ENCODE assay signal across 14 cellular contexts in genomic region chr1:226790545-226791181, GRCh38. TPM values are rescaled to one million over a fixed set of nuclear protein-coding genes. Genes with fewer than 3 reads are reported as not detected.
DNase-seq lines count a peak whose midpoint lies in the region; ATAC-seq, FAIRE-seq and TF ChIP-seq lines count a peak whose summit lies in the region.
"Had no signal": no experiment of that assay in that cellular context is flagged by ENCODE, and none has a peak within 500 bp of the region (broad histone marks: within the 10 kb centered on the region; RNA-seq: fewer than 3 reads in every experiment).

No MANE protein-coding gene starts in this region.

- ATAC-seq in HG02840 (IDR thresholded peaks at IDR 0.05; ENCODE audit: low FRiP score, unreplicated experiment): no peak
- ATAC-seq in sciatic nerve: no peak

- CTCF ChIA-PET in activated CD4-positive, alpha-beta memory T cell treated with anti-CD3 and anti-CD28 coated beads for 36 hours (lab: Charles Lee): interaction anchor here (0.6 to 1.3 kb wide), 3 partner anchors 156 to 559 kb away, joined by 3 to 5 read pairs (median 3); no protein-coding TSS in a partner anchor
- CTCF ChIA-PET in activated CD4-positive, alpha-beta memory T cell treated with anti-CD3 and anti-CD28 coated beads, Interleukin-2, amount 10 ng/mL, durations not matched to agents 7 days and 5 days (lab: Charles Lee): interaction anchor here (1.2 kb wide), 1 partner anchor 164 kb away, joined by 4 read pairs; no protein-coding TSS in a partner anchor

- no peaks in the 10 kb centered on the region for H3K36me3 Mint-ChIP-seq in activated CD4-positive, alpha-beta memory T cell treated with anti-CD3 and anti-CD28 coated beads for 36 hours
- H3K36me3 Mint-ChIP-seq in activated CD4-positive, alpha-beta memory T cell treated with anti-CD3 and anti-CD28 coated beads, Interleukin-2, amount 10 ng/mL, durations not matched to agents 7 days and 5 days (ENCODE audit: low read depth): no peaks in the 10 kb centered on the region
- H3K36me3 Mint-ChIP-seq in activated naive CD8-positive, alpha-beta T cell treated with anti-CD3 and anti-CD28 coated beads for 36 hours: no peaks in the 10 kb centered on the region

- H3K36me3 ChIP-seq in left ventricle myocardium inferior: no peaks in the 10 kb centered on the region

- no peaks in the 10 kb centered on the region for H3K9me3 ChIP-seq in left ventricle myocardium inferior (replicated peaks)

- H3K4me1 ChIP-seq in left ventricle myocardium inferior: peaks cover 9% of the 10 kb centered on the region

- no peak for TF ChIP-seq CTCF in left ventricle myocardium inferior (IDR thresholded peaks at IDR 0.05; ENCODE audit: borderline replicate concordance)

- H3K9me3 Mint-ChIP-seq in activated CD4-positive, alpha-beta memory T cell treated with anti-CD3 and anti-CD28 coated beads for 36 hours: no peaks in the 10 kb centered on the region
- H3K9me3 Mint-ChIP-seq in activated CD4-positive, alpha-beta memory T cell treated with anti-CD3 and anti-CD28 coated beads, Interleukin-2, amount 10 ng/mL, durations not matched to agents 7 days and 5 days: no peaks in the 10 kb centered on the region
- no peaks in the 10 kb centered on the region for H3K9me3 Mint-ChIP-seq in activated naive CD8-positive, alpha-beta T cell treated with anti-CD3 and anti-CD28 coated beads for 36 hours
- H3K9me3 Mint-ChIP-seq: CD4-positive, alpha-beta T cell had no signal

- no peak overlapping the region for H3K27ac ChIP-seq in left ventricle myocardium inferior (replicated peaks)
- H3K27ac ChIP-seq: HL-60 had no signal

- no peak for TF ChIP-seq POLR2A in GM12892 (IDR thresholded peaks at IDR 0.05; ENCODE audit: low read depth, low read length)

- peak; percentile 41 for DNase-seq in activated CD4-positive, alpha-beta memory T cell treated with anti-CD3 and anti-CD28 coated beads for 36 hours
- no peak for DNase-seq in activated CD4-positive, alpha-beta memory T cell treated with anti-CD3 and anti-CD28 coated beads, Interleukin-2, amount 10 ng/mL, durations not matched to agents 7 days and 5 days
- peak; percentile 20 for DNase-seq in cardiac septum (ENCODE audit: low spot score)
- DNase-seq in left ventricle myocardium inferior: no peak
- DNase-seq in GM12892 (ENCODE audit: insufficient read length): no peak
- DNase-seq in activated naive CD8-positive, alpha-beta T cell treated with anti-CD3 and anti-CD28 coated beads for 36 hours: peak; percentile 20
- no peak for DNase-seq in sciatic nerve (ENCODE audit: low spot score)
- DNase-seq: C1 segment of cervical spinal cord; CD4-positive, alpha-beta T cell; DMS79; HCEC 1CT had no signal

- POLR2A ChIA-PET in activated CD4-positive, alpha-beta memory T cell treated with anti-CD3 and anti-CD28 coated beads for 36 hours (lab: Charles Lee): interaction anchor here (1.2 kb wide), 1 partner anchor 147 kb away, joined by 3 read pairs; no protein-coding TSS in a partner anchor
- POLR2A ChIA-PET in activated CD4-positive, alpha-beta memory T cell treated with anti-CD3 and anti-CD28 coated beads, Interleukin-2, amount 10 ng/mL, durations not matched to agents 7 days and 5 days (lab: Charles Lee): no interaction called here

- no peaks in the 10 kb centered on the region for H3K27me3 Mint-ChIP-seq in activated CD4-positive, alpha-beta memory T cell treated with anti-CD3 and anti-CD28 coated beads for 36 hours
- peaks cover 19% of the 10 kb centered on the region for H3K27me3 Mint-ChIP-seq in activated CD4-positive, alpha-beta memory T cell treated with anti-CD3 and anti-CD28 coated beads, Interleukin-2, amount 10 ng/mL, durations not matched to agents 7 days and 5 days
- H3K27me3 Mint-ChIP-seq in activated naive CD8-positive, alpha-beta T cell treated with anti-CD3 and anti-CD28 coated beads for 36 hours: no peaks in the 10 kb centered on the region
- H3K27me3 Mint-ChIP-seq: CD4-positive, alpha-beta T cell had no signal

- no peaks in the 10 kb centered on the region for H3K27me3 ChIP-seq in left ventricle myocardium inferior (ENCODE audit: low read depth)

- no peak overlapping the region for H3K27ac Mint-ChIP-seq in activated CD4-positive, alpha-beta memory T cell treated with anti-CD3 and anti-CD28 coated beads for 36 hours
- H3K27ac Mint-ChIP-seq in activated CD4-positive, alpha-beta memory T cell treated with anti-CD3 and anti-CD28 coated beads, Interleukin-2, amount 10 ng/mL, durations not matched to agents 7 days and 5 days: no peak overlapping the region
- no peak overlapping the region for H3K27ac Mint-ChIP-seq in activated naive CD8-positive, alpha-beta T cell treated with anti-CD3 and anti-CD28 coated beads for 36 hours
- H3K27ac Mint-ChIP-seq: B cell; CD4-positive, alpha-beta T cell had no signal

- intact Hi-C loops in activated CD4-positive, alpha-beta memory T cell treated with anti-CD3 and anti-CD28 coated beads for 36 hours (cut with micrococcal nuclease): no loop called here
- intact Hi-C loops in cardiac septum (cut with DNase I): no loop called here
- intact Hi-C loops in left ventricle myocardium inferior (cut with micrococcal nuclease): no loop called here
- intact Hi-C loops in sciatic nerve (cut with DNase I): no loop called here

- H3K4me1 Mint-ChIP-seq in activated CD4-positive, alpha-beta memory T cell treated with anti-CD3 and anti-CD28 coated beads for 36 hours (ENCODE audit: low read depth): peaks cover 19% of the 10 kb centered on the region
- H3K4me1 Mint-ChIP-seq in activated CD4-positive, alpha-beta memory T cell treated with anti-CD3 and anti-CD28 coated beads, Interleukin-2, amount 10 ng/mL, durations not matched to agents 7 days and 5 days: peaks cover 9% of the 10 kb centered on the region
- peaks cover 21% of the 10 kb centered on the region for H3K4me1 Mint-ChIP-seq in activated naive CD8-positive, alpha-beta T cell treated with anti-CD3 and anti-CD28 coated beads for 36 hours

- peak; percentile 64 for FAIRE-seq in GM12892 (lab: Jason Lieb, UNC)

- no peak overlapping the region for H3K4me3 Mint-ChIP-seq in activated CD4-positive, alpha-beta memory T cell treated with anti-CD3 and anti-CD28 coated beads for 36 hours
- no peak overlapping the region for H3K4me3 Mint-ChIP-seq in activated CD4-positive, alpha-beta memory T cell treated with anti-CD3 and anti-CD28 coated beads, Interleukin-2, amount 10 ng/mL, durations not matched to agents 7 days and 5 days
- H3K4me3 Mint-ChIP-seq in activated naive CD8-positive, alpha-beta T cell treated with anti-CD3 and anti-CD28 coated beads for 36 hours: no peak overlapping the region
- H3K4me3 Mint-ChIP-seq: B cell; CD4-positive, alpha-beta T cell had no signal

- H3K4me3 ChIP-seq in left ventricle myocardium inferior: no peak overlapping the region

RNA-seq across cellular contexts. Expression of gene ITPKB, which starts 51.6 kb away (rescaled TPM):
- total RNA-seq in activated CD4-positive, alpha-beta memory T cell treated with anti-CD3 and anti-CD28 coated beads for 36 hours: 10 to 100 TPM; 37.5 to 38.5 TPM
- total RNA-seq in activated CD4-positive, alpha-beta memory T cell treated with anti-CD3 and anti-CD28 coated beads, Interleukin-2, amount 10 ng/mL, durations not matched to agents 7 days and 5 days: 10 to 100 TPM; 43.6 to 44.4 TPM
- 10.5 TPM for total RNA-seq in cardiac septum
- total RNA-seq in left ventricle myocardium inferior: 15.7 TPM
- 8.6 TPM for polyA plus RNA-seq in GM12892 (2012; ENCODE audit: missing spikeins)
- 10 to 100 TPM; 30.7 to 30.8 TPM for total RNA-seq in activated naive CD8-positive, alpha-beta T cell treated with anti-CD3 and anti-CD28 coated beads for 36 hours
- 81.2 TPM for total RNA-seq in sciatic nerve

Comparison
In these comparisons a context has a peak if more than half of its experiments do, and no peak if none do; other contexts are left out.
1. DNase-seq: peak in activated CD4-positive, alpha-beta memory T cell treated with anti-CD3 and anti-CD28 coated beads for 36 hours (single experiment), cardiac septum (single experiment) and activated naive CD8-positive, alpha-beta T cell treated with anti-CD3 and anti-CD28 coated beads for 36 hours (single experiment); none in activated CD4-positive, alpha-beta memory T cell treated with anti-CD3 and anti-CD28 coated beads, Interleukin-2, amount 10 ng/mL, durations not matched to agents 7 days and 5 days (single experiment), left ventricle myocardium inferior (single experiment), GM12892 (single experiment) and sciatic nerve (single experiment).